In the genomic region with DNA sequence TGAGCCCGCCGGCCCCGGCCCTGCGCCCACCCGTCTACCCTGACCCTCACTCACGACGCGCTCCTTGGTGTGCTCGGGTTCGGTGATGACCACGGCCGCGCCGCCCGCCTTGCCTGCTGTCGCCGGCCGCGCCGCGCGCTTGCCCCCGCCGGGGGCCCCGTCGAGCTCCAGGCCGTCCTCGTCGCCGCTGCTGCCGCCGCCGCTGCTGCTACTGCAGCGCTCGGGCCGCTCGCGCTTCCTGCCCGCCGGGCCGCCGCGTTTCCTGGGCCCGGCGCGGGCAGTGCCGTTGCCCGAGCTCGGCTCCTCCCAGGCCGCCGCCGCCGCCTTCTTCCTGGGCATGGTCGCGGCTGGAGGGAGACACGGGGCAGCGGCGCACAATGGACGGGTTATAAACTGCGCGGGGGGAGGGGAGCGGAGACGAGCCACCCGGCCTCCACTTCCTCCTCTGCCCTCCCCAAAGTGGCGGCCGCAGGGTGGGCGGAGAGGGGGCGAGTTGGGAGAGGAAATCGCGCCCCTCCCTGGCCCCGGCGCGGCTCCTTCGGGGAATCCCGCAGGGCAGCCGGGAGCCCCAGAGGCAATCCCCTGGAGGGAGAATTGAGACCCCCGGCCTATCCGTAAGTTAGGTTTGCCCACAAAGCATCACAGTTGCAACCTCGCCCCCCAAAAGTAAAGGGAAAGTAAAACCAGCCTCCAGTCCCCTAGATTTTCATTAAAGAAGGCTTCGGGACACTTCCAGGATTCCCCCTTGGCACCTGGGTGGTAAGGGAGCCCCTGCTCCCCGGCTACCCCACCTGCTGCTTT, we compare ENCODE assay signal across 8 cellular contexts. TPM values are rescaled to one million over a fixed set of nuclear protein-coding genes. Genes with fewer than 3 reads are reported as not detected.
DNase-seq lines count a peak whose midpoint lies in the region; FAIRE-seq and TF ChIP-seq lines count a peak whose summit lies in the region.

No MANE protein-coding gene starts in this region.

- H2AFZ ChIP-seq in mammary epithelial cell (ENCODE audit: low read depth, low read length): peak overlapping the region; percentile 43

- H3K27ac ChIP-seq in DOHH2 (ENCODE audit: low read depth, low read length): peak overlapping the region; percentile 99
- peak overlapping the region; percentile 97 for H3K27ac ChIP-seq in WERI-Rb-1
- H3K27ac ChIP-seq in mammary epithelial cell (ENCODE audit: insufficient read depth, low read depth, low read length): peak overlapping the region; percentile 95

- 0% methylated on average over 10 of the region's 81 CpGs for WGBS in mammary epithelial cell (ENCODE audit: low coverage, missing lambda C conversion rate)

- H3K4me3 ChIP-seq in DOHH2 (ENCODE audit: low read length): peak overlapping the region; percentile 97
- H3K4me3 ChIP-seq in WERI-Rb-1 (ENCODE audit: low read depth, low read length): peak overlapping the region; percentile 97
- H3K4me3 ChIP-seq in mammary epithelial cell (replicated peaks in 1 of 3; ENCODE audit: insufficient read depth in 1 of 3, low read depth in 2 of 3, low read length in 3 of 3): peak overlapping the region; percentile 76 to 99 (median 86)

- CTCF ChIA-PET in mammary epithelial cell (lab: Charles Lee; ENCODE audit: low non-redundant PET): no interaction called here

- BruUV-seq in mammary epithelial cell (replicated peaks; lab: Mats Ljungman, UMichigan): no TSS peak

- TF ChIP-seq POLR2A in H54 (IDR thresholded peaks at IDR 0.05; ENCODE audit: low read depth, low read length): peak; percentile 49; the same call in 1 of the 2 replicates

- H3K4me1 ChIP-seq in DOHH2 (ENCODE audit: control insufficient read depth, low read length) (peaks cover 59% of the 10 kb centered on the region), mammary epithelial cell (ENCODE audit: insufficient read depth, low read length) (peaks cover 49% of the 10 kb centered on the region)

- no peaks in the 10 kb centered on the region for H3K9me3 ChIP-seq in DOHH2 (ENCODE audit: control insufficient read depth, insufficient read depth, low read length)
- no peaks in the 10 kb centered on the region for H3K9me3 ChIP-seq in WERI-Rb-1 (ENCODE audit: severe bottlenecking)
- no peaks in the 10 kb centered on the region for H3K9me3 ChIP-seq in mammary epithelial cell (replicated peaks; ENCODE audit: insufficient read depth, low read length)

- no peak for DNase-seq in H54 (ENCODE audit: insufficient read length, low spot score)
- DNase-seq in NCI-H1092 (lab: John Stamatoyannopoulos, UW): peak; percentile 58
- peak; percentile 72 for DNase-seq in WERI-Rb-1
- peak; percentile 54 for DNase-seq in mammary epithelial cell
- DNase-seq in inferior parietal cortex (ENCODE audit: extremely low spot score): peak; percentile 33
- DNase-seq in stimulated activated CD4-positive, alpha-beta T cell treated with anti-CD3 and anti-CD28 coated beads, Interleukin-12 subunit alpha, Interleukin-12 subunit beta, amount 100 ng/mL, for 24 hours (ENCODE audit: low read depth in 2 of 2): peak; percentile 48 to 72
- DNase-seq in NCI-H187 treated with DMSO at 0.1 percent for 48 hours (lab: John Stamatoyannopoulos, UW): no peak

- intact Hi-C loops in mammary epithelial cell (cut with micrococcal nuclease): loop anchor here (2.0 kb wide), 1 partner anchor 46 kb away; no protein-coding TSS in a partner anchor

- H3K9me2 ChIP-seq in DOHH2 (replicated peaks; ENCODE audit: control insufficient read depth, low read length): no peaks in the 10 kb centered on the region

- H3K4me2 ChIP-seq in DOHH2 (ENCODE audit: low read length) (peak overlapping the region; percentile 76), mammary epithelial cell (ENCODE audit: insufficient read depth, low read depth, low read length) (peak overlapping the region; percentile 81)

- peaks cover 14% of the 10 kb centered on the region for H3K27me3 ChIP-seq in DOHH2 (ENCODE audit: control insufficient read depth, low read length)
- H3K27me3 ChIP-seq in WERI-Rb-1 (ENCODE audit: insufficient read depth, low read depth, severe bottlenecking): no peaks in the 10 kb centered on the region
- no peaks in the 10 kb centered on the region for H3K27me3 ChIP-seq in mammary epithelial cell (ENCODE audit: insufficient read depth, low read length)

- no peak for FAIRE-seq in H54 (lab: Jason Lieb, UNC)

- H4K20me1 ChIP-seq in DOHH2 (ENCODE audit: control insufficient read depth, insufficient read depth, low read depth, low read length) (peaks cover 40% of the 10 kb centered on the region), mammary epithelial cell (ENCODE audit: insufficient read depth, low read length) (no peaks in the 10 kb centered on the region)

- H3K36me3 ChIP-seq in DOHH2 (ENCODE audit: control insufficient read depth, low read length) (peaks cover 51% of the 10 kb centered on the region), WERI-Rb-1 (peaks cover 44% of the 10 kb centered on the region), mammary epithelial cell (ENCODE audit: insufficient read depth, low read length) (peaks cover 7% of the 10 kb centered on the region)

- TF ChIP-seq CTCF in DOHH2 (IDR thresholded peaks at IDR 0.05; ENCODE audit: low read depth, low read length, poor library complexity, severe bottlenecking): no peak
- no peak for TF ChIP-seq CTCF in WERI-Rb-1 (IDR thresholded peaks at IDR 0.05; ENCODE audit: low read depth, low read length)
- no peak for TF ChIP-seq CTCF in mammary epithelial cell (conservative IDR thresholded peaks at IDR 0.05 in 1 of 2, IDR thresholded peaks at IDR 0.05 in 1 of 2; ENCODE audit: extremely low read depth in 1 of 2, insufficient read depth in 1 of 2, low read depth in 1 of 2, low read length in 2 of 2)

- dilution Hi-C loops in mammary epithelial cell (cut with HindIII; ENCODE audit: low sequenced_read_pairs): no loop called here

- H3K9ac ChIP-seq in mammary epithelial cell (ENCODE audit: insufficient read depth, low read length): peak overlapping the region; percentile 94

- H3K79me2 ChIP-seq in DOHH2 (ENCODE audit: control insufficient read depth, low read length) (peaks cover 57% of the 10 kb centered on the region), mammary epithelial cell (ENCODE audit: insufficient read depth, low read length) (peaks cover 61% of the 10 kb centered on the region)

- peaks cover 16% of the 10 kb centered on the region for H3F3A ChIP-seq in DOHH2 (ENCODE audit: control insufficient read depth, insufficient read depth)

- in situ Hi-C loops in mammary epithelial cell (cut with MboI; ENCODE audit: low sequenced_read_pairs in 2 of 2): no loop called here

RNA-seq across cellular contexts. Expression of gene RCC2, which starts 1.1 kb away (rescaled TPM):
- 100 to 1,000 TPM in 1 of 2 donors, 10 to 100 TPM in 1; 97.9 to 113 TPM for total RNA-seq in mammary epithelial cell
- polyA plus RNA-seq in mammary epithelial cell: 112 TPM
- 104 TPM for polyA minus RNA-seq in mammary epithelial cell

Comparison
In these comparisons a context has a peak if more than half of its experiments do, and no peak if none do; other contexts are left out.
1. DNase-seq: peak in NCI-H1092 (single experiment), WERI-Rb-1 (single experiment), mammary epithelial cell (single experiment), inferior parietal cortex (single experiment) and stimulated activated CD4-positive, alpha-beta T cell treated with anti-CD3 and anti-CD28 coated beads, Interleukin-12 subunit alpha, Interleukin-12 subunit beta, amount 100 ng/mL, for 24 hours (2 of 2); none in H54 (single experiment) and NCI-H187 treated with DMSO at 0.1 percent for 48 hours (single experiment).
2. Peak in every context shown above with its lines, with median percentiles within 50 percentile points of each other: H3K27ac ChIP-seq and H3K4me3 ChIP-seq.